ENCODE assay signal across 22 cellular contexts in the genomic region with DNA sequence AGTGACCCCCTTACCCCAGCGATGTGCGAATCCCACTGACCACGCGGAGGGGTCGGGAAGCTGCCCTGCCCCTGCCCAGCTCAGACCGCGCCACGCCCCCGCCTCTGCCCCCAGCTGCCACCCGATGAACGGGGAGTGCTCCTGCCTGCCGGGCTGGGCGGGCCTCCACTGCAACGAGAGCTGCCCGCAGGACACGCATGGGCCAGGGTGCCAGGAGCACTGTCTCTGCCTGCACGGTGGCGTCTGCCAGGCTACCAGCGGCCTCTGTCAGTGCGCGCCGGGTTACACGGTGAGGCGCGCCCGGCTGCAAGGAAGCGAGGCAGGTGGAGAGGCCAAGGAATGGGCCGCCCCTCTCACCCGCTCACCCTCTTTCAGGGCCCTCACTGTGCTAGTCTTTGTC. TPM values are rescaled to one million over a fixed set of nuclear protein-coding genes. Genes with fewer than 3 reads are reported as not detected.
DNase-seq lines count a peak whose midpoint lies in the region; ATAC-seq, FAIRE-seq and TF ChIP-seq lines count a peak whose summit lies in the region.
"Had no signal": no experiment of that assay in that cellular context is flagged by ENCODE, and none has a peak within 500 bp of the region (broad histone marks: within the 10 kb centered on the region; RNA-seq: fewer than 3 reads in every experiment).

No MANE protein-coding gene starts in this region.

- H3K4me3 ChIP-seq in left ventricle myocardium inferior: peak overlapping the region; percentile 34
- H3K4me3 ChIP-seq in RWPE2 (ENCODE audit: severe bottlenecking): peak overlapping the region; percentile 57
- peak overlapping the region; percentile 0 to 61 (median 60) for H3K4me3 ChIP-seq in keratinocyte (ENCODE audit: control insufficient read depth in 2 of 3, extremely low read depth in 1 of 3, insufficient read depth in 2 of 3, low read depth in 1 of 3, low read length in 3 of 3)
- peak overlapping the region in 1 of 2 donors; percentile 28 for H3K4me3 ChIP-seq in neuronal stem cell (ENCODE audit: low read length in 2 of 2)
- no peak overlapping the region for H3K4me3 ChIP-seq in SK-N-SH (ENCODE audit: low read depth in 2 of 2, low read length in 1 of 2)

- no peaks in the 10 kb centered on the region for H3K79me2 ChIP-seq in keratinocyte (ENCODE audit: control insufficient read depth, insufficient read depth, low read length)
- no peaks in the 10 kb centered on the region for H3K79me2 ChIP-seq in SK-N-SH (ENCODE audit: insufficient read depth)

- H3K4me1 ChIP-seq in left ventricle myocardium inferior (peaks cover 65% of the 10 kb centered on the region), RWPE2 (ENCODE audit: insufficient read depth, poor library complexity, severe bottlenecking) (peaks cover 6% of the 10 kb centered on the region), keratinocyte (ENCODE audit: control insufficient read depth, extremely low read depth, insufficient read depth, low read length) (peaks cover 17% of the 10 kb centered on the region), neuronal stem cell (ENCODE audit: control insufficient read depth in 2 of 2, insufficient read depth in 1 of 2, low read depth in 1 of 2, low read length in 2 of 2) (peaks cover 3 to 5% of the 10 kb centered on the region in 2 donors), SK-N-SH (ENCODE audit: control insufficient read depth in 1 of 2, insufficient read depth in 2 of 2, low read depth in 1 of 2, low read length in 1 of 2) (peaks cover 0 to 22% of the 10 kb centered on the region in 2 experiments; a peak in 1 of 4 replicates)

- no peaks in the 10 kb centered on the region for H3K9me1 ChIP-seq in keratinocyte (ENCODE audit: control insufficient read depth, extremely low read depth, insufficient read depth, low read length)

- ATAC-seq in left ventricle myocardium superior: no peak
- ATAC-seq in RWPE2 (ENCODE audit: low read depth): no peak
- ATAC-seq: SK-N-SH treated with all-trans-retinoic acid at 6 μM for 48 hours had no signal

- H3K9me2 ChIP-seq in SK-N-SH: no peaks in the 10 kb centered on the region

- no peak overlapping the region for H3K23ac ChIP-seq in neuronal stem cell (ENCODE audit: low read depth, low read length, poor library complexity)

- H3K27ac ChIP-seq in left ventricle myocardium inferior (replicated peaks): no peak overlapping the region
- H3K27ac ChIP-seq in RWPE2 (ENCODE audit: poor library complexity, severe bottlenecking): peak overlapping the region; percentile 45
- no peak overlapping the region for H3K27ac ChIP-seq in keratinocyte (ENCODE audit: control insufficient read depth, insufficient read depth, low read length)
- H3K27ac ChIP-seq in neuronal stem cell (replicated peaks; ENCODE audit: low read length): no peak overlapping the region
- H3K27ac ChIP-seq in SK-N-SH (ENCODE audit: low read depth in 2 of 2, low read length in 1 of 2): no peak overlapping the region
- H3K27ac ChIP-seq: Peyer's patch had no signal

- no peak for TF ChIP-seq CTCF in left ventricle myocardium inferior (IDR thresholded peaks at IDR 0.05; ENCODE audit: borderline replicate concordance)
- no peak for TF ChIP-seq CTCF in RWPE2 (IDR thresholded peaks at IDR 0.05; ENCODE audit: poor library complexity, severe bottlenecking)
- TF ChIP-seq CTCF in keratinocyte (optimal IDR thresholded peaks at IDR 0.05 in 1 of 3, IDR thresholded peaks at IDR 0.05 in 1 of 3, conservative IDR thresholded peaks at IDR 0.05 in 1 of 3; ENCODE audit: extremely low read depth in 1 of 3, insufficient read depth in 2 of 3, low read length in 3 of 3): no peak
- TF ChIP-seq CTCF in SK-N-SH (IDR thresholded peaks at IDR 0.05): no peak

- no peak for DNase-seq in left ventricle myocardium inferior
- no peak for DNase-seq in left ventricle myocardium superior
- no peak for DNase-seq in RWPE2 (ENCODE audit: low spot score)
- DNase-seq in keratinocyte (ENCODE audit: low read depth, low spot score): no peak
- no peak for DNase-seq in neuronal stem cell (ENCODE audit: low spot score)
- no peak for DNase-seq in SK-N-SH
- DNase-seq in middle frontal gyrus (ENCODE audit: extremely low spot score, low spot score): no peak
- no peak for DNase-seq in midbrain (lab: John Stamatoyannopoulos, UW)
- DNase-seq: COR-L47, DMS153, HFFc6, KG1, NCI-H1048, NCI-H1436 treated with DMSO at 0.1 percent for 48 hours, NCI-H446, NCI-H82, Peyer's patch, SHP77 had no signal

- H2AFZ ChIP-seq in keratinocyte (ENCODE audit: control insufficient read depth, low read length) (no peak overlapping the region), neuronal stem cell (ENCODE audit: low read length) (no peak overlapping the region), SK-N-SH (ENCODE audit: low read depth) (no peak overlapping the region)

- no peak overlapping the region for H2BK5ac ChIP-seq in neuronal stem cell (ENCODE audit: low read length)

- H3F3A ChIP-seq in SK-N-SH (replicated peaks; ENCODE audit: insufficient read depth): no peaks in the 10 kb centered on the region

- dilution Hi-C loops in keratinocyte (cut with MboI; ENCODE audit: extremely low pct_ligation_motif_present, low sequenced_read_pairs): no loop called here

- H4K8ac ChIP-seq in neuronal stem cell (ENCODE audit: low read depth, low read length): peak overlapping the region; percentile 86

- H4K91ac ChIP-seq in neuronal stem cell (ENCODE audit: low read depth, low read length, poor library complexity): no peak overlapping the region

- H2AK5ac ChIP-seq in neuronal stem cell (ENCODE audit: low read depth, low read length): peak overlapping the region; percentile 81

- intact Hi-C loops in left ventricle myocardium inferior (cut with micrococcal nuclease): no loop called here
- intact Hi-C loops in left ventricle myocardium superior (cut with micrococcal nuclease): no loop called here

- H3K4me2 ChIP-seq in keratinocyte (ENCODE audit: control insufficient read depth, extremely low read depth, insufficient read depth, low read depth, low read length): peak overlapping the region; percentile 75
- no peak overlapping the region for H3K4me2 ChIP-seq in neuronal stem cell (ENCODE audit: insufficient read depth, low read length, poor library complexity, severe bottlenecking)
- no peak overlapping the region for H3K4me2 ChIP-seq in SK-N-SH

- H2BK12ac ChIP-seq in neuronal stem cell (ENCODE audit: low read length): no peak overlapping the region

- peak overlapping the region; percentile 67 for H2BK15ac ChIP-seq in neuronal stem cell (ENCODE audit: low read length)

- H4K20me1 ChIP-seq in keratinocyte (ENCODE audit: control insufficient read depth, extremely low read depth, insufficient read depth, low read length) (no peaks in the 10 kb centered on the region), SK-N-SH (ENCODE audit: insufficient read depth) (no peaks in the 10 kb centered on the region)

- H3K27me3 ChIP-seq in left ventricle myocardium inferior (ENCODE audit: low read depth): peaks cover 40% of the 10 kb centered on the region
- H3K27me3 ChIP-seq in RWPE2 (ENCODE audit: insufficient read depth, poor library complexity, severe bottlenecking): no peaks in the 10 kb centered on the region
- no peaks in the 10 kb centered on the region for H3K27me3 ChIP-seq in keratinocyte (ENCODE audit: control insufficient read depth, extremely low read depth, insufficient read depth, low read length)
- H3K27me3 ChIP-seq in neuronal stem cell (ENCODE audit: control insufficient read depth in 3 of 3, insufficient read depth in 3 of 3, low read depth in 1 of 3, low read length in 3 of 3): peaks cover 0 to 6% (median 4%) of the 10 kb centered on the region in 3 experiments
- H3K27me3 ChIP-seq in SK-N-SH (ENCODE audit: insufficient read depth): no peaks in the 10 kb centered on the region
- H3K27me3 ChIP-seq: Peyer's patch had no signal

- peaks cover 66% of the 10 kb centered on the region for H3K36me3 ChIP-seq in left ventricle myocardium inferior
- peaks cover 43% of the 10 kb centered on the region for H3K36me3 ChIP-seq in RWPE2 (ENCODE audit: low read depth)
- H3K36me3 ChIP-seq in keratinocyte (ENCODE audit: control insufficient read depth in 2 of 2, extremely low read depth in 1 of 2, insufficient read depth in 2 of 2, low read length in 2 of 2): peaks cover 0 to 9% of the 10 kb centered on the region in 2 experiments
- H3K36me3 ChIP-seq in neuronal stem cell (replicated peaks in 1 of 2; ENCODE audit: control insufficient read depth in 2 of 2, insufficient read depth in 2 of 2, low read length in 2 of 2): no peaks in the 10 kb centered on the region
- H3K36me3 ChIP-seq in SK-N-SH (replicated peaks in 1 of 2; ENCODE audit: control insufficient read depth in 1 of 2, insufficient read depth in 2 of 2, low read length in 1 of 2): no peaks in the 10 kb centered on the region

- H3K14ac ChIP-seq in neuronal stem cell (ENCODE audit: low read length): no peak overlapping the region

- H2BK120ac ChIP-seq in neuronal stem cell (ENCODE audit: low read depth, low read length): no peak overlapping the region

- peak overlapping the region; percentile 28 for H3K18ac ChIP-seq in neuronal stem cell (ENCODE audit: low read length)

- POLR2A ChIA-PET in SK-N-SH (lab: Yijun Ruan, JAX): no interaction called here

- peak overlapping the region; percentile 53 for H3K4ac ChIP-seq in neuronal stem cell (ENCODE audit: low read length)

- no peak for FAIRE-seq in keratinocyte (lab: Jason Lieb, UNC)
- FAIRE-seq: GM19239, HepG2 had no signal

- H3K9me3 ChIP-seq in left ventricle myocardium inferior (replicated peaks) (no peaks in the 10 kb centered on the region), RWPE2 (ENCODE audit: severe bottlenecking) (no peaks in the 10 kb centered on the region), keratinocyte (ENCODE audit: control insufficient read depth, low read depth, low read length) (no peaks in the 10 kb centered on the region), neuronal stem cell (replicated peaks in 1 of 2; ENCODE audit: control insufficient read depth in 2 of 2, insufficient read depth in 1 of 2, low read depth in 1 of 2, low read length in 2 of 2) (peaks cover 0 to 3% of the 10 kb centered on the region in 2 donors), SK-N-SH (no peaks in the 10 kb centered on the region)
- H3K9me3 ChIP-seq: Peyer's patch had no signal

- CTCF ChIA-PET in SK-N-SH (lab: Yijun Ruan, JAX): interaction anchor here (1.0 to 6.9 kb wide), 4 partner anchors 10 to 48 kb away, joined by 4 to 182 read pairs (median 57); partner anchors contain the start of genes LRRC71 and NTRK1

- no peak for TF ChIP-seq EP300 in SK-N-SH (IDR thresholded peaks at IDR 0.05; ENCODE audit: borderline replicate concordance in 1 of 2, low read depth in 1 of 2, low read length in 1 of 2)

- no CpG with 5 or more reads among the region's 29 CpGs for WGBS in neuronal stem cell (ENCODE audit: extremely low coverage in 2 of 2, insufficient read length in 2 of 2, insufficient replicate concordance in 1 of 2), 2 donors
- WGBS in SK-N-SH (ENCODE audit: low lambda C conversion rate): 89% methylated on average over 21 of the region's 29 CpGs

- H3K79me1 ChIP-seq in neuronal stem cell (ENCODE audit: low read depth, low read length): peaks cover 3% of the 10 kb centered on the region

- TF ChIP-seq RAD21 in SK-N-SH (IDR thresholded peaks at IDR 0.05; ENCODE audit: low read length): no peak

- no peak overlapping the region for H3K9ac ChIP-seq in keratinocyte (ENCODE audit: control insufficient read depth, extremely low read depth, insufficient read depth, low read length)
- H3K9ac ChIP-seq in neuronal stem cell (ENCODE audit: low read depth, low read length, poor library complexity): peak overlapping the region; percentile 60
- no peak overlapping the region for H3K9ac ChIP-seq in SK-N-SH

RNA-seq across cellular contexts. Expression of gene LRRC71, which starts 11.9 kb away (rescaled TPM):
- total RNA-seq in left ventricle myocardium inferior (0.27 TPM), left ventricle myocardium superior (0.17 TPM)
- polyA plus RNA-seq in keratinocyte (not detected in 3 replicates), SK-N-SH (2012; rRNA removed) (0.03 TPM in 1 of 2 replicates, not detected in the other)
- polyA plus RNA-seq in keratinocyte (2011; ENCODE audit: low read depth): not detected
- polyA plus RNA-seq in keratinocyte (2011; cell fraction: cytosol; rRNA removed): not detected in 2 replicates
- polyA plus RNA-seq in keratinocyte (2011; cell fraction: nucleus; rRNA removed): 0.18 TPM in 1 of 2 replicates, not detected in the other
- polyA plus RNA-seq in keratinocyte (2012; ENCODE audit: low replicate concordance): not detected in 2 replicates
- polyA minus RNA-seq in keratinocyte: not detected in 3 replicates
- polyA minus RNA-seq in keratinocyte (2011; cell fraction: cytosol; rRNA and poly(A)+ RNA removed): not detected
- polyA minus RNA-seq in keratinocyte (2011; cell fraction: nucleus; rRNA and poly(A)+ RNA removed): not detected in 2 replicates
- polyA plus RNA-seq in neuronal stem cell (2013, experiment 1 of 2): 0.03 TPM
- polyA plus RNA-seq in neuronal stem cell (2013, experiment 2 of 2): 0.01 TPM
- 0.04 and 0.09 TPM in 2 replicates for polyA plus RNA-seq in SK-N-SH (2012; cell fraction: cytosol; rRNA removed)
- polyA plus RNA-seq in SK-N-SH (2012; cell fraction: nucleus; rRNA removed): 0.07 and 0.25 TPM in 2 replicates
- total RNA-seq: H4, HepG2, Peyer's patch had no signal
- polyA plus RNA-seq: HepG2 had no signal

RNA-seq across cellular contexts. Expression of gene PEAR1, which starts 15.0 kb away (rescaled TPM):
- total RNA-seq in left ventricle myocardium inferior (7.1 TPM), left ventricle myocardium superior (8.2 TPM)
- polyA plus RNA-seq in keratinocyte (4.0 to 4.8 TPM (median 4.2 TPM) in 3 replicates), SK-N-SH (2012; rRNA removed) (1.2 and 1.7 TPM in 2 replicates)
- polyA plus RNA-seq in keratinocyte (2011; ENCODE audit: low read depth): 2.2 TPM
- 1.6 and 1.7 TPM in 2 replicates for polyA plus RNA-seq in keratinocyte (2011; cell fraction: cytosol; rRNA removed)
- 17.9 and 18.0 TPM in 2 replicates for polyA plus RNA-seq in keratinocyte (2011; cell fraction: nucleus; rRNA removed)
- 1.1 and 2.6 TPM in 2 replicates for polyA plus RNA-seq in keratinocyte (2012; ENCODE audit: low replicate concordance)
- polyA minus RNA-seq in keratinocyte: 1.7 to 8.4 TPM (median 1.8 TPM) in 3 replicates
- not detected for polyA minus RNA-seq in keratinocyte (2011; cell fraction: cytosol; rRNA and poly(A)+ RNA removed)
- polyA minus RNA-seq in keratinocyte (2011; cell fraction: nucleus; rRNA and poly(A)+ RNA removed): 4.1 and 4.8 TPM in 2 replicates
- 0.78 TPM for polyA plus RNA-seq in neuronal stem cell (2013, experiment 1 of 2)
- 0.62 TPM for polyA plus RNA-seq in neuronal stem cell (2013, experiment 2 of 2)
- 0.68 and 1.3 TPM in 2 replicates for polyA plus RNA-seq in SK-N-SH (2012; cell fraction: cytosol; rRNA removed)
- polyA plus RNA-seq in SK-N-SH (2012; cell fraction: nucleus; rRNA removed): 6.6 and 6.8 TPM in 2 replicates
- total RNA-seq: H4 had no signal

RNA-seq across cellular contexts. Expression of gene NTRK1, which starts 47.9 kb away (rescaled TPM):
- total RNA-seq in left ventricle myocardium inferior: 1.0 TPM
- 0.69 TPM for total RNA-seq in left ventricle myocardium superior
- 0.03 to 0.06 TPM (median 0.05 TPM) in 3 replicates for polyA plus RNA-seq in keratinocyte
- not detected for polyA plus RNA-seq in keratinocyte (2011; ENCODE audit: low read depth)
- polyA plus RNA-seq in keratinocyte (2011; cell fraction: cytosol; rRNA removed): not detected in 2 replicates
- polyA plus RNA-seq in keratinocyte (2011; cell fraction: nucleus; rRNA removed): 0.07 TPM in 1 of 2 replicates, not detected in the other
- polyA plus RNA-seq in keratinocyte (2012; ENCODE audit: low replicate concordance): not detected in 2 replicates
- polyA minus RNA-seq in keratinocyte: not detected in 3 replicates
- polyA minus RNA-seq in keratinocyte (2011; cell fraction: cytosol; rRNA and poly(A)+ RNA removed): not detected
- not detected in 2 replicates for polyA minus RNA-seq in keratinocyte (2011; cell fraction: nucleus; rRNA and poly(A)+ RNA removed)
- polyA plus RNA-seq in neuronal stem cell (2013, experiment 1 of 2): 0.07 TPM
- polyA plus RNA-seq in neuronal stem cell (2013, experiment 2 of 2): 0.11 TPM
- 0.97 and 3.3 TPM in 2 replicates for polyA plus RNA-seq in SK-N-SH (2012; rRNA removed)
- polyA plus RNA-seq in SK-N-SH (2012; cell fraction: cytosol; rRNA removed): 0.89 and 3.0 TPM in 2 replicates
- 6.3 and 10.5 TPM in 2 replicates for polyA plus RNA-seq in SK-N-SH (2012; cell fraction: nucleus; rRNA removed)
- total RNA-seq: HepG2 had no signal
- polyA plus RNA-seq: HepG2 had no signal

RNA-seq across cellular contexts. Expression of gene INSRR, which starts 49.6 kb away (rescaled TPM):
- total RNA-seq in left ventricle myocardium inferior (0.41 TPM), left ventricle myocardium superior (0.72 TPM)
- polyA plus RNA-seq in keratinocyte (not detected in 3 replicates), SK-N-SH (2012; rRNA removed) (0.20 and 0.63 TPM in 2 replicates)
- not detected for polyA plus RNA-seq in keratinocyte (2011; ENCODE audit: low read depth)
- not detected in 2 replicates for polyA plus RNA-seq in keratinocyte (2011; cell fraction: cytosol; rRNA removed)
- polyA plus RNA-seq in keratinocyte (2011; cell fraction: nucleus; rRNA removed): not detected in 2 replicates
- not detected in 2 replicates for polyA plus RNA-seq in keratinocyte (2012; ENCODE audit: low replicate concordance)
- polyA minus RNA-seq in keratinocyte: not detected in 3 replicates
- polyA minus RNA-seq in keratinocyte (2011; cell fraction: cytosol; rRNA and poly(A)+ RNA removed): not detected
- polyA minus RNA-seq in keratinocyte (2011; cell fraction: nucleus; rRNA and poly(A)+ RNA removed): not detected in 2 replicates
- 0.01 TPM for polyA plus RNA-seq in neuronal stem cell (2013, experiment 1 of 2)
- 0.01 TPM for polyA plus RNA-seq in neuronal stem cell (2013, experiment 2 of 2)
- polyA plus RNA-seq in SK-N-SH (2012; cell fraction: cytosol; rRNA removed): 0.15 and 0.47 TPM in 2 replicates
- 3.0 and 4.8 TPM in 2 replicates for polyA plus RNA-seq in SK-N-SH (2012; cell fraction: nucleus; rRNA removed)
- total RNA-seq: H4, HepG2, HFFc6, Peyer's patch had no signal
- polyA plus RNA-seq: HepG2 had no signal

Comparison
In these comparisons a context has a peak if more than half of its experiments do, and no peak if none do; other contexts are left out.
1. H3K4me3 ChIP-seq: peak in left ventricle myocardium inferior (single experiment), RWPE2 (single experiment) and keratinocyte (3 of 3); none in SK-N-SH (0 of 2).